ENCODE assay signal across 18 cellular contexts in the genomic region with DNA sequence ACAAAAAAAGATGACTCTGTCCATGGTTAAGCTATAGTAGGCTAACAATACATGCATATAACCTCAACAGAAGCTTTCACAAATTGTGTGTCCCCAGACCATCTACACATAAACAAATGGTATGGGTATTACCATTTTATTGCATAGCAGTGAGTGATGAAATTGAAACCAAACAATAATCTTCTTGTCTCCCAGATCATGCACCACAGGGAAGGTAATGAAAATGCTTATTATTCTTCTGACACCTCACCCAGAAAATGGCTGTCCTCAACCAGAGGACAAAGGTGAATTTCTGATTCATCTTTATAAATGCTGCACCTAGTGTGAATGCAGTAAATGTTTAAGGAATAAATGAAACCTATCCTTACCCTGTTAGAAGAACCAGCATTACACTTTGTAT. TPM values are rescaled to one million over a fixed set of nuclear protein-coding genes. Genes with fewer than 3 reads are reported as not detected.
A peak's percentile ranks its signal among the peaks of the same experiment; 100 is the strongest.
DNase-seq lines count a peak whose midpoint lies in the region; ATAC-seq and TF ChIP-seq lines count a peak whose summit lies in the region.
"Had no signal": no experiment of that assay in that cellular context is flagged by ENCODE, and none has a peak within 500 bp of the region (broad histone marks: within the 10 kb centered on the region; RNA-seq: fewer than 3 reads in every experiment).

No MANE protein-coding gene starts in this region.

- no peaks in the 10 kb centered on the region for H3K9me2 ChIP-seq in neural cell (ENCODE audit: insufficient read depth, low read length)

- H4K20me1 ChIP-seq in neural cell (ENCODE audit: insufficient read depth), result no peaks in the 10 kb centered on the region

- H3K27me3 ChIP-seq in colonic mucosa (no peaks in the 10 kb centered on the region), neural cell (ENCODE audit: insufficient read depth, low read depth, low read length) (no peaks in the 10 kb centered on the region)

- H3K9me3 Mint-ChIP-seq in WTC11, result no peaks in the 10 kb centered on the region

- H3K4me1 ChIP-seq in colonic mucosa, result no peaks in the 10 kb centered on the region
- H3K4me1 ChIP-seq: A549 had no signal

- no peak overlapping the region for H3K4me3 ChIP-seq in colonic mucosa
- no peak overlapping the region for H3K4me3 ChIP-seq in neural cell (ENCODE audit: low read length)
- H3K4me3 ChIP-seq: A549, GM12878, K562 had no signal

- intact Hi-C loops in colonic mucosa (cut with DNase I), result no loop called here

- H3K36me3 Mint-ChIP-seq in WTC11, result no peaks in the 10 kb centered on the region

- POLR2A ChIA-PET in WTC11 (lab: Charles Lee), result no interaction called here

- H3K4me1 Mint-ChIP-seq in WTC11, result peaks cover 32% of the 10 kb centered on the region

- H3K36me3 ChIP-seq in colonic mucosa (no peaks in the 10 kb centered on the region), neural cell (ENCODE audit: insufficient read depth, low read length) (no peaks in the 10 kb centered on the region)

- TF ChIP-seq CTCF in colonic mucosa (IDR thresholded peaks at IDR 0.05) (no peak), neural cell (IDR thresholded peaks at IDR 0.05; ENCODE audit: poor library complexity, severe bottlenecking) (no peak), WTC11 (IDR thresholded peaks at IDR 0.05) (no peak)

- no peak overlapping the region for H3K4me3 Mint-ChIP-seq in WTC11

- no peak overlapping the region for H2AFZ ChIP-seq in neural cell (ENCODE audit: low read depth, low read length)

- H3K9me3 ChIP-seq in colonic mucosa, result no peaks in the 10 kb centered on the region
- H3K9me3 ChIP-seq in neural cell (ENCODE audit: low read length), result no peaks in the 10 kb centered on the region
- H3K9me3 ChIP-seq: A549 had no signal

- H3K4me2 ChIP-seq in neural cell (ENCODE audit: low read length), result no peak overlapping the region
- H3K4me2 ChIP-seq: A549 had no signal

- CTCF ChIA-PET in WTC11 (lab: Charles Lee), result interaction anchor here (6.3 kb wide), 1 partner anchor 8 kb away, joined by 63 read pairs; the partner anchor contains the start of gene PRSS12

- H3K27ac Mint-ChIP-seq in WTC11, result no peak overlapping the region

- no peaks in the 10 kb centered on the region for H3K27me3 Mint-ChIP-seq in WTC11 (ENCODE audit: low read depth)

- H3F3A ChIP-seq in neural cell (ENCODE audit: insufficient read depth, low read length, poor library complexity, severe bottlenecking), result no peaks in the 10 kb centered on the region

- TF ChIP-seq EP300 in Ishikawa (IDR thresholded peaks at IDR 0.05; ENCODE audit: borderline replicate concordance) (no peak), neural cell (conservative IDR thresholded peaks at IDR 0.05; ENCODE audit: poor library complexity, severe bottlenecking) (peak; percentile 82)

- no peak for ATAC-seq in WTC11
- ATAC-seq: A549, GM12878, K562, Panc1 had no signal

- H3K9ac ChIP-seq in colonic mucosa (ENCODE audit: low read depth in 2 of 2, low read length in 2 of 2) (peak overlapping the region in 1 of 2 donors; percentile 46), neural cell (ENCODE audit: low read length) (no peak overlapping the region)

- H3K27ac ChIP-seq in colonic mucosa (peak overlapping the region; percentile 72), neural cell (ENCODE audit: low read length) (peak overlapping the region; percentile 21)
- H3K27ac ChIP-seq: A549 had no signal

- H3K79me2 ChIP-seq in neural cell (replicated peaks; ENCODE audit: insufficient read depth, low read length), result no peaks in the 10 kb centered on the region

- peak; percentile 36 for DNase-seq in NCI-H748 (lab: John Stamatoyannopoulos, UW; ENCODE audit: unreplicated experiment)
- DNase-seq in NCI-H748 treated with DMSO at 0.1 percent for 48 hours (lab: John Stamatoyannopoulos, UW), result no peak
- no peak for DNase-seq in colonic mucosa
- DNase-seq in A172 (ENCODE audit: low spot score), result no peak
- DNase-seq in WTC11 (ENCODE audit: low spot score), result no peak
- DNase-seq in activated CD8-positive, alpha-beta memory T cell treated with anti-CD3 and anti-CD28 coated beads, Interleukin-2, amount 50 U/mL, for 4 hours, result no peak
- DNase-seq: AML-193, H7, NCI-H1105, NCI-H524, SHP77 treated with DMSO at 0.1 percent for 48 hours had no signal

- TF ChIP-seq RAD21 in Ishikawa (IDR thresholded peaks at IDR 0.05; ENCODE audit: low read depth) (no peak), neural cell (conservative IDR thresholded peaks at IDR 0.05) (no peak)

TF ChIP-seq in Ishikawa, 13 proteins besides CTCF, POLR2A, EP300 and RAD21 (continues in another document):
- TF ChIP-seq, protein P1, sequence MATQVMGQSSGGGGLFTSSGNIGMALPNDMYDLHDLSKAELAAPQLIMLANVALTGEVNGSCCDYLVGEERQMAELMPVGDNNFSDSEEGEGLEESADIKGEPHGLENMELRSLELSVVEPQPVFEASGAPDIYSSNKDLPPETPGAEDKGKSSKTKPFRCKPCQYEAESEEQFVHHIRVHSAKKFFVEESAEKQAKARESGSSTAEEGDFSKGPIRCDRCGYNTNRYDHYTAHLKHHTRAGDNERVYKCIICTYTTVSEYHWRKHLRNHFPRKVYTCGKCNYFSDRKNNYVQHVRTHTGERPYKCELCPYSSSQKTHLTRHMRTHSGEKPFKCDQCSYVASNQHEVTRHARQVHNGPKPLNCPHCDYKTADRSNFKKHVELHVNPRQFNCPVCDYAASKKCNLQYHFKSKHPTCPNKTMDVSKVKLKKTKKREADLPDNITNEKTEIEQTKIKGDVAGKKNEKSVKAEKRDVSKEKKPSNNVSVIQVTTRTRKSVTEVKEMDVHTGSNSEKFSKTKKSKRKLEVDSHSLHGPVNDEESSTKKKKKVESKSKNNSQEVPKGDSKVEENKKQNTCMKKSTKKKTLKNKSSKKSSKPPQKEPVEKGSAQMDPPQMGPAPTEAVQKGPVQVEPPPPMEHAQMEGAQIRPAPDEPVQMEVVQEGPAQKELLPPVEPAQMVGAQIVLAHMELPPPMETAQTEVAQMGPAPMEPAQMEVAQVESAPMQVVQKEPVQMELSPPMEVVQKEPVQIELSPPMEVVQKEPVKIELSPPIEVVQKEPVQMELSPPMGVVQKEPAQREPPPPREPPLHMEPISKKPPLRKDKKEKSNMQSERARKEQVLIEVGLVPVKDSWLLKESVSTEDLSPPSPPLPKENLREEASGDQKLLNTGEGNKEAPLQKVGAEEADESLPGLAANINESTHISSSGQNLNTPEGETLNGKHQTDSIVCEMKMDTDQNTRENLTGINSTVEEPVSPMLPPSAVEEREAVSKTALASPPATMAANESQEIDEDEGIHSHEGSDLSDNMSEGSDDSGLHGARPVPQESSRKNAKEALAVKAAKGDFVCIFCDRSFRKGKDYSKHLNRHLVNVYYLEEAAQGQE (IDR thresholded peaks at IDR 0.05; ENCODE audit: low read depth), result peak; percentile 22; the same call in 1 of the 2 replicates

TF ChIP-seq in neural cell, 6 proteins besides CTCF, POLR2A, EP300 and RAD21 (continues in another document):
- TF ChIP-seq, protein P1 (IDR thresholded peaks at IDR 0.05; ENCODE audit: borderline replicate concordance), result no peak

TF ChIP-seq in WTC11, 78 proteins besides CTCF, POLR2A, EP300 and RAD21:
- TF ChIP-seq, protein P2, sequence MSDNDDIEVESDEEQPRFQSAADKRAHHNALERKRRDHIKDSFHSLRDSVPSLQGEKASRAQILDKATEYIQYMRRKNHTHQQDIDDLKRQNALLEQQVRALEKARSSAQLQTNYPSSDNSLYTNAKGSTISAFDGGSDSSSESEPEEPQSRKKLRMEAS (CRISPR knock-in tag; IDR thresholded peaks at IDR 0.05), result no peak
- TF ChIP-seq, protein P3, sequence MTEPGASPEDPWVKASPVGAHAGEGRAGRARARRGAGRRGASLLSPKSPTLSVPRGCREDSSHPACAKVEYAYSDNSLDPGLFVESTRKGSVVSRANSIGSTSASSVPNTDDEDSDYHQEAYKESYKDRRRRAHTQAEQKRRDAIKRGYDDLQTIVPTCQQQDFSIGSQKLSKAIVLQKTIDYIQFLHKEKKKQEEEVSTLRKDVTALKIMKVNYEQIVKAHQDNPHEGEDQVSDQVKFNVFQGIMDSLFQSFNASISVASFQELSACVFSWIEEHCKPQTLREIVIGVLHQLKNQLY (CRISPR knock-in tag; IDR thresholded peaks at IDR 0.05), result no peak
- no peak for TF ChIP-seq GTF2I (CRISPR knock-in tag; conservative IDR thresholded peaks at IDR 0.05)
- TF ChIP-seq ETV6 (CRISPR knock-in tag; IDR thresholded peaks at IDR 0.05), result no peak
- TF ChIP-seq FOXJ3 (CRISPR knock-in tag; IDR thresholded peaks at IDR 0.05; ENCODE audit: borderline replicate concordance), result no peak
- TF ChIP-seq MXD4 (CRISPR knock-in tag; IDR thresholded peaks at IDR 0.05; ENCODE audit: borderline replicate concordance), result no peak
- TF ChIP-seq CBFB (CRISPR knock-in tag; IDR thresholded peaks at IDR 0.05; ENCODE audit: low read depth), result no peak
- no peak for TF ChIP-seq NR3C1 (CRISPR knock-in tag; conservative IDR thresholded peaks at IDR 0.05; ENCODE audit: low read depth)
- no peak for TF ChIP-seq TCF7 (CRISPR knock-in tag; IDR thresholded peaks at IDR 0.05; ENCODE audit: low read depth)

RNA-seq across cellular contexts. Expression of gene PRSS12, which starts 8.0 kb away (rescaled TPM):
- 10 to 100 TPM; 20.1 to 22.4 TPM for total RNA-seq in colonic mucosa
- polyA plus RNA-seq in neural cell, result 1.1 and 2.4 TPM in 2 replicates
- 1.4 and 1.5 TPM in 2 replicates for polyA minus RNA-seq in neural cell
- 1.5 and 3.0 TPM in 2 replicates for total RNA-seq in A172 (2014; rRNA removed; shearing (Covaris generic))
- 8.4 to 14.1 TPM (median 10.5 TPM) in 3 replicates for total RNA-seq in WTC11 (2021)
- total RNA-seq: G401 had no signal
